Comparison of ENCODE assay signal across 18 cellular contexts in the genomic region with DNA sequence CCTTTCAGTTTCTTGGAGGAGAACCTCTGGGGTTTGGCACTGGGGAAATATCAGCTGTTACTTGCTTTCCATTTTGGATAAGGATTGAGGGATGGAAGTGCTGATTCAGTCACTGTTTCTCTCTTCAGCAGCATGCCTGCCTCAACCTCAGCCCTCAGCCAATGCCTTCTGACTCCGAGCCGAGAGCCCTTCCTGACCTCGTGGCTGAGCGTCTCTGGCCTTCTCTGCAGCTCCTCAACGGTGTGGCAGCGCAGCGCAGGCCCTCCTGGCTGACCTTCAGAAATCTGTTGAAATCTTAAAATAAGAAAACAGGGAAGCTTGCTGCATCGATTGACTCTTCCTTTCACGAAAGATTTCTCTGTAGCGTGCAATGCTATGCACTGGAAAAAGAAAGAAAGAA.
"Had no signal": no experiment of that assay in that cellular context is flagged by ENCODE, and none has a peak within 500 bp of the region (broad histone marks: within the 10 kb centered on the region; RNA-seq: fewer than 3 reads in every experiment).

No MANE protein-coding gene starts in this region.

- H3K27ac ChIP-seq: coronary artery, gastroesophageal sphincter, left ventricle myocardium inferior, lower lobe of right lung, neutrophil, psoas muscle, right lobe of liver, skin epidermis, stomach, vagina had no signal

- H3K4me3 ChIP-seq: coronary artery, gastroesophageal sphincter, left ventricle myocardium inferior, lower lobe of right lung, psoas muscle, right lobe of liver, skin epidermis, stomach, vagina had no signal

- H3K9me3 ChIP-seq: gastroesophageal sphincter, left ventricle myocardium inferior, lower lobe of right lung, neutrophil, psoas muscle, right lobe of liver, stomach, vagina had no signal

- H3K27me3 ChIP-seq: gastroesophageal sphincter, neutrophil, right lobe of liver, stomach, vagina had no signal

- DNase-seq: effector CD8-positive, alpha-beta T cell; glutamatergic neuron; left ventricle myocardium inferior; lower lobe of right lung; midbrain; naive B cell; retina; right lobe of liver; stimulated activated CD4-positive, alpha-beta T cell treated with anti-CD3 and anti-CD28 coated beads, Interleukin-12 subunit alpha, Interleukin-12 subunit beta, amount 100 ng/mL, for 4 hours; stimulated activated naive CD4-positive, alpha-beta T cell; stomach; substantia nigra had no signal

- H3K36me3 ChIP-seq: gastroesophageal sphincter, left ventricle myocardium inferior, lower lobe of right lung, neutrophil, right lobe of liver, stomach, vagina had no signal

- H3K4me1 ChIP-seq: gastroesophageal sphincter, left ventricle myocardium inferior, lower lobe of right lung, psoas muscle, right lobe of liver, stomach, vagina had no signal

- ATAC-seq: gastroesophageal sphincter, psoas muscle, right lobe of liver had no signal
